Comparison of ENCODE assay signal across 8 cellular contexts in the genomic region with DNA sequence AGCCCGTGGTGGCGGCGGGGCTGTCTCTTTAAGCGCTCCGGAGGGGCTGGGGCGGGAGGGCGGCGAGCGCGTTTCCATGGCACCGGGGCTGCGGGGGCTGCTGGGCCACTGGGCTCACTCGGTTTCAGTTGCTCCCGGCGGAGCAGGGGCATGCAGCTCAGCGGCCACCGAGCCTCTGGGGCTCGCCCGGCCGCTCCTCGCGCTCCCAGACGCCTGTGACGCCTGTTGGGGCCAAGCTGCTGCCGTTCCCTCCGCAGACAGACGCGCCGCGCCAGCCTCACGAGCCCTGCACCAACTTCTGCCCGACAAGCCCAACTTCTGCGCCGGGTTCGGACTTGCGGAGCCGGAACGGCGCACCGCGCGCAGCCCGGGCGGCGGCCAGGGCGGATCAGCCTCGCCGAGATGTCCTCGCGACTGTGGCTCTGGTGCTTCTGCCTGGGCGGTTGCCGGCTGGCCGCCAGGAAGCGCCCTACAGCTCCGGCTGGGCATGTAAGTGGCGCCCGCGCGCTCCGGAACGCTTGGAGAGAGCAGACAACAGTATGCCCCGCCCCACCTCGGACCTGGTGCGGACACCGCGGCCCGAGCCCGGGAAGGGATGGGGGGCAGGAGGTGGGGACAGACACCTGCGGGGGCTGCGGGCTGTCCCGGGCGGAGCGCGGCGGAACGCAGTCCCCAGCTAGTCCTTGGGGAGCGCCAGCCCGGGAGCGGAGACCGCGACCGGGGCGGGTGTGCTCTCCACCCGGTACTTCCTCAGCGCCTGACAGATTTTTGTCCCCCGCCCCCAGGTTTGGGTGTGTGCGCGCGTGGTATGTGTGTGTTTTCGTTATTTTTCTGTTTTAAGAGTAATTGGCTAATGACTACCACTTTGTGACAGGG.
A peak's percentile ranks its signal among the peaks of the same experiment; 100 is the strongest.
DNase-seq lines count a peak whose midpoint lies in the region; ATAC-seq, FAIRE-seq and TF ChIP-seq lines count a peak whose summit lies in the region.

No MANE protein-coding gene starts in this region.

- intact Hi-C loops in OCI-LY7 (cut with micrococcal nuclease; ENCODE audit: unreplicated experiment): no loop called here
- intact Hi-C loops in gastrocnemius medialis (cut with DNase I; ENCODE audit: low total_unique reads): no loop called here

- H3K27ac ChIP-seq in OCI-LY7 (ENCODE audit: low read depth, low read length, poor library complexity, severe bottlenecking): no peak overlapping the region
- no peak overlapping the region for H3K27ac ChIP-seq in gastrocnemius medialis

- CTCF ChIA-PET in OCI-LY7 (lab: Charles Lee; ENCODE audit: unreplicated experiment): interaction anchor here (1.0 kb wide), 1 partner anchor 19 kb away, joined by 3 read pairs; no protein-coding TSS in a partner anchor

- H3K4me1 ChIP-seq in OCI-LY7 (ENCODE audit: insufficient read depth, low read length, poor library complexity, severe bottlenecking): peaks cover 12% of the 10 kb centered on the region
- peaks cover 10 to 21% of the 10 kb centered on the region in 2 donors for H3K4me1 ChIP-seq in gastrocnemius medialis

- H3K36me3 ChIP-seq in OCI-LY7 (ENCODE audit: insufficient read depth, low read length): no peaks in the 10 kb centered on the region
- H3K36me3 ChIP-seq in gastrocnemius medialis: no peaks in the 10 kb centered on the region

- H3K79me2 ChIP-seq in OCI-LY7 (ENCODE audit: insufficient read depth, low read depth, low read length): no peaks in the 10 kb centered on the region

- H2AFZ ChIP-seq in OCI-LY7 (ENCODE audit: low read length): peak overlapping the region; percentile 74; the same call in 1 of the 2 replicates

- TF ChIP-seq CTCF in OCI-LY7 (conservative IDR thresholded peaks at IDR 0.05; ENCODE audit: low read length) (0 out of 2 replicates have a peak, but pooled peaks have one; percentile 18), gastrocnemius medialis (IDR thresholded peaks at IDR 0.05 in 4 of 5, conservative IDR thresholded peaks at IDR 0.05 in 1 of 5) (no peak)

- H3K9me2 ChIP-seq in OCI-LY7 (ENCODE audit: insufficient read depth, low read length): no peaks in the 10 kb centered on the region

- peak; percentile 67 for DNase-seq in SIG-M5 treated with dmso at 0.1 percent for 504 hours (lab: John Stamatoyannopoulos, UW; ENCODE audit: unreplicated experiment)
- DNase-seq in SIG-M5 (lab: John Stamatoyannopoulos, UW): no peak
- DNase-seq in HTR-8/SVneo (ENCODE audit: insufficient read length, low spot score): peak; percentile 57
- peak; percentile 47 for DNase-seq in OCI-LY7 (ENCODE audit: low spot score)
- peak; percentile 55 for DNase-seq in brain pericyte (ENCODE audit: low read depth, low spot score)
- DNase-seq in gastrocnemius medialis: peak; percentile 20 to 22

- H3K9me3 ChIP-seq in OCI-LY7 (ENCODE audit: low read length): no peaks in the 10 kb centered on the region
- H3K9me3 ChIP-seq in iPS-18c (ENCODE audit: control insufficient read depth, insufficient read depth, low read length): no peaks in the 10 kb centered on the region
- no peaks in the 10 kb centered on the region for H3K9me3 ChIP-seq in gastrocnemius medialis

- ATAC-seq in GM21529 (IDR thresholded peaks at IDR 0.05; ENCODE audit: unreplicated experiment) (peak; percentile 73), gastrocnemius medialis (peak; percentile 46 to 63)

- in situ Hi-C loops in gastrocnemius medialis (cut with MboI; ENCODE audit: low sequenced_read_pairs in 4 of 4): no loop called here

- POLR2A ChIA-PET in OCI-LY7 (lab: Charles Lee): interaction anchor here (1.0 to 1.3 kb wide), 2 partner anchors 23 to 29 kb away, joined by 3 read pairs; no protein-coding TSS in a partner anchor

- peak overlapping the region; percentile 62 for H3K4me2 ChIP-seq in OCI-LY7 (ENCODE audit: low read length)

- no TSS peak for BruUV-seq in OCI-LY7 (replicated peaks; lab: Mats Ljungman, UMichigan)

- peak; percentile 40 for FAIRE-seq in HTR-8/SVneo (lab: Jason Lieb, UNC)

- peaks cover 0 to 9% (median 5%) of the 10 kb centered on the region in 3 donors for H3K27me3 ChIP-seq in gastrocnemius medialis

- no peaks in the 10 kb centered on the region for H4K20me1 ChIP-seq in OCI-LY7 (ENCODE audit: insufficient read depth, low read length)

- peak overlapping the region; percentile 69 for H3K4me3 ChIP-seq in OCI-LY7 (ENCODE audit: low read depth, low read length, poor library complexity, severe bottlenecking)
- H3K4me3 ChIP-seq in iPS-18c (ENCODE audit: insufficient read depth, low read depth, low read length): peak overlapping the region; percentile 79
- peak overlapping the region; percentile 57 to 77 (median 63) for H3K4me3 ChIP-seq in gastrocnemius medialis

- TF ChIP-seq POLR2A in gastrocnemius medialis (IDR thresholded peaks at IDR 0.05): no peak
